In genomic region chr2:219125225-219125885, GRCh38 we compare ENCODE assay signal across 10 cellular contexts. TPM values are rescaled to one million over a fixed set of nuclear protein-coding genes. Genes with fewer than 3 reads are reported as not detected.
DNase-seq lines count a peak whose midpoint lies in the region; ATAC-seq, FAIRE-seq and TF ChIP-seq lines count a peak whose summit lies in the region.
"Had no signal": no experiment of that assay in that cellular context is flagged by ENCODE, and none has a peak within 500 bp of the region (broad histone marks: within the 10 kb centered on the region; RNA-seq: fewer than 3 reads in every experiment).

No MANE protein-coding gene starts in this region.

- no peaks in the 10 kb centered on the region for H3K9me3 ChIP-seq in SJSA1 (replicated peaks)

- DNase-seq in activated CD4-positive, alpha-beta T cell treated with anti-CD3 and anti-CD28 coated beads for 36 hours = peak; percentile 26
- no peak for DNase-seq in activated CD4-positive, alpha-beta T cell treated with anti-CD3 and anti-CD28 coated beads, Interleukin-2, amount 50 U/mL, for 1 hour
- DNase-seq in SJSA1 (ENCODE audit: low read depth in 1 of 2, low spot score in 2 of 2) = peak; percentile 11 to 52
- peak; percentile 57 for DNase-seq in Right ventricle myocardium superior
- peak; percentile 40 for DNase-seq in stimulated activated CD8-positive, alpha-beta memory T cell treated with anti-CD3 and anti-CD28 coated beads, Interleukin-4, amount 100 ng/mL, for 48 hours
- no peak for DNase-seq in occipital lobe (lab: John Stamatoyannopoulos, UW)
- DNase-seq in NCI-H187 treated with DMSO at 0.1 percent for 48 hours (lab: John Stamatoyannopoulos, UW) = no peak
- no peak for DNase-seq in D721Med (ENCODE audit: insufficient read length, low spot score)
- DNase-seq: activated CD8-positive, alpha-beta memory T cell treated with anti-CD3 and anti-CD28 coated beads, Interleukin-2, amount 10 ng/mL, durations not matched to agents 7 days and 5 days; NCI-H1417 had no signal

- no peaks in the 10 kb centered on the region for H3K36me3 Mint-ChIP-seq in activated CD4-positive, alpha-beta T cell treated with anti-CD3 and anti-CD28 coated beads for 36 hours (ENCODE audit: low read depth)
- H3K36me3 Mint-ChIP-seq: activated CD8-positive, alpha-beta memory T cell treated with anti-CD3 and anti-CD28 coated beads, Interleukin-2, amount 10 ng/mL, durations not matched to agents 7 days and 5 days had no signal

- H3K27me3 Mint-ChIP-seq in activated CD4-positive, alpha-beta T cell treated with anti-CD3 and anti-CD28 coated beads for 36 hours = no peaks in the 10 kb centered on the region
- H3K27me3 Mint-ChIP-seq: activated CD8-positive, alpha-beta memory T cell treated with anti-CD3 and anti-CD28 coated beads, Interleukin-2, amount 10 ng/mL, durations not matched to agents 7 days and 5 days had no signal

- ATAC-seq in activated CD4-positive, alpha-beta T cell treated with anti-CD3 and anti-CD28 coated beads for 36 hours = peak; percentile 70
- peak; percentile 65 for ATAC-seq in Right ventricle myocardium superior (ENCODE audit: poor library complexity)
- ATAC-seq: activated CD8-positive, alpha-beta memory T cell treated with anti-CD3 and anti-CD28 coated beads, Interleukin-2, amount 10 ng/mL, durations not matched to agents 7 days and 5 days had no signal

- H3K27ac ChIP-seq in SJSA1 = no peak overlapping the region

- intact Hi-C loops in activated CD4-positive, alpha-beta T cell treated with anti-CD3 and anti-CD28 coated beads for 36 hours (cut with DNase I, micrococcal nuclease) = no loop called here
- intact Hi-C loops in Right ventricle myocardium superior (cut with DNase I) = no loop called here

- CTCF ChIA-PET in activated CD4-positive, alpha-beta T cell treated with anti-CD3 and anti-CD28 coated beads for 36 hours (lab: Charles Lee) = interaction anchor here (0.5 to 12.0 kb wide), 10 partner anchors 20 to 227 kb away, joined by 3 to 154 read pairs (median 3); no protein-coding TSS in a partner anchor

- no peaks in the 10 kb centered on the region for H3K9me3 Mint-ChIP-seq in activated CD4-positive, alpha-beta T cell treated with anti-CD3 and anti-CD28 coated beads for 36 hours (ENCODE audit: low read depth)

- H3K27ac Mint-ChIP-seq in activated CD4-positive, alpha-beta T cell treated with anti-CD3 and anti-CD28 coated beads for 36 hours = no peak overlapping the region
- H3K27ac Mint-ChIP-seq: activated CD8-positive, alpha-beta memory T cell treated with anti-CD3 and anti-CD28 coated beads, Interleukin-2, amount 10 ng/mL, durations not matched to agents 7 days and 5 days had no signal

- H3K36me3 ChIP-seq in SJSA1 = no peaks in the 10 kb centered on the region

- H3K27me3 ChIP-seq in SJSA1 (replicated peaks) = no peaks in the 10 kb centered on the region

- H3K4me3 ChIP-seq in SJSA1 = no peak overlapping the region

- H3K4me1 Mint-ChIP-seq in activated CD4-positive, alpha-beta T cell treated with anti-CD3 and anti-CD28 coated beads for 36 hours = peaks cover 18% of the 10 kb centered on the region

- no peaks in the 10 kb centered on the region; the same call in 1 of the 2 replicates for H3K4me1 ChIP-seq in SJSA1 (replicated peaks)

- H3K4me3 Mint-ChIP-seq in activated CD4-positive, alpha-beta T cell treated with anti-CD3 and anti-CD28 coated beads for 36 hours = no peak overlapping the region
- H3K4me3 Mint-ChIP-seq: activated CD8-positive, alpha-beta memory T cell treated with anti-CD3 and anti-CD28 coated beads, Interleukin-2, amount 10 ng/mL, durations not matched to agents 7 days and 5 days had no signal

- POLR2A ChIA-PET in activated CD4-positive, alpha-beta T cell treated with anti-CD3 and anti-CD28 coated beads for 36 hours (lab: Charles Lee) = no interaction called here

- no peak for FAIRE-seq in D721Med (lab: Jason Lieb, UNC)

- TF ChIP-seq CTCF in D721Med (IDR thresholded peaks at IDR 0.05; ENCODE audit: insufficient read depth, missing control alignments) = no peak

RNA-seq across cellular contexts. Expression of gene NHEJ1, which starts 35.3 kb away (rescaled TPM):
- 10 to 100 TPM; 20.7 to 23.8 TPM for total RNA-seq in activated CD4-positive, alpha-beta T cell treated with anti-CD3 and anti-CD28 coated beads for 36 hours
- 13.0 and 15.4 TPM in 2 replicates for total RNA-seq in SJSA1 (2014; rRNA removed; shearing (Covaris generic))
- total RNA-seq in Right ventricle myocardium superior (7.5 TPM), occipital lobe (9.2 TPM)

RNA-seq across cellular contexts. Expression of gene SLC23A3, which starts 44.5 kb away (rescaled TPM):
- 1 to 10 TPM; 1.2 to 1.9 TPM for total RNA-seq in activated CD4-positive, alpha-beta T cell treated with anti-CD3 and anti-CD28 coated beads for 36 hours
- 0.13 TPM in 1 of 2 replicates, not detected in the other for total RNA-seq in SJSA1 (2014; rRNA removed; shearing (Covaris generic))
- total RNA-seq in Right ventricle myocardium superior (1.4 TPM), occipital lobe (0.31 TPM)

RNA-seq across cellular contexts. Expression of gene CNPPD1, which starts 51.4 kb away (rescaled TPM):
- total RNA-seq in activated CD4-positive, alpha-beta T cell treated with anti-CD3 and anti-CD28 coated beads for 36 hours = 10 to 100 TPM; 38.7 to 41.4 TPM
- total RNA-seq in SJSA1 (2014; rRNA removed; shearing (Covaris generic)) = 26.1 and 33.8 TPM in 2 replicates
- 69.3 TPM for total RNA-seq in Right ventricle myocardium superior
- total RNA-seq in occipital lobe = 39.3 TPM

RNA-seq across cellular contexts. Expression of gene RETREG2, which starts 52.7 kb away (rescaled TPM):
- 10 to 100 TPM; 58.8 to 70.1 TPM for total RNA-seq in activated CD4-positive, alpha-beta T cell treated with anti-CD3 and anti-CD28 coated beads for 36 hours
- total RNA-seq in SJSA1 (2014; rRNA removed; shearing (Covaris generic)) = 37.6 and 45.8 TPM in 2 replicates
- 36.8 TPM for total RNA-seq in Right ventricle myocardium superior
- total RNA-seq in occipital lobe = 73.8 TPM

Comparison
In these comparisons a context has a peak if more than half of its experiments do, and no peak if none do; other contexts are left out.
1. DNase-seq: peak in activated CD4-positive, alpha-beta T cell treated with anti-CD3 and anti-CD28 coated beads for 36 hours (single experiment), SJSA1 (2 of 2), Right ventricle myocardium superior (single experiment) and stimulated activated CD8-positive, alpha-beta memory T cell treated with anti-CD3 and anti-CD28 coated beads, Interleukin-4, amount 100 ng/mL, for 48 hours (single experiment); none in activated CD4-positive, alpha-beta T cell treated with anti-CD3 and anti-CD28 coated beads, Interleukin-2, amount 50 U/mL, for 1 hour (single experiment), occipital lobe (single experiment), NCI-H187 treated with DMSO at 0.1 percent for 48 hours (single experiment) and D721Med (single experiment).